ENCODE assay signal across 15 cellular contexts in the genomic region with DNA sequence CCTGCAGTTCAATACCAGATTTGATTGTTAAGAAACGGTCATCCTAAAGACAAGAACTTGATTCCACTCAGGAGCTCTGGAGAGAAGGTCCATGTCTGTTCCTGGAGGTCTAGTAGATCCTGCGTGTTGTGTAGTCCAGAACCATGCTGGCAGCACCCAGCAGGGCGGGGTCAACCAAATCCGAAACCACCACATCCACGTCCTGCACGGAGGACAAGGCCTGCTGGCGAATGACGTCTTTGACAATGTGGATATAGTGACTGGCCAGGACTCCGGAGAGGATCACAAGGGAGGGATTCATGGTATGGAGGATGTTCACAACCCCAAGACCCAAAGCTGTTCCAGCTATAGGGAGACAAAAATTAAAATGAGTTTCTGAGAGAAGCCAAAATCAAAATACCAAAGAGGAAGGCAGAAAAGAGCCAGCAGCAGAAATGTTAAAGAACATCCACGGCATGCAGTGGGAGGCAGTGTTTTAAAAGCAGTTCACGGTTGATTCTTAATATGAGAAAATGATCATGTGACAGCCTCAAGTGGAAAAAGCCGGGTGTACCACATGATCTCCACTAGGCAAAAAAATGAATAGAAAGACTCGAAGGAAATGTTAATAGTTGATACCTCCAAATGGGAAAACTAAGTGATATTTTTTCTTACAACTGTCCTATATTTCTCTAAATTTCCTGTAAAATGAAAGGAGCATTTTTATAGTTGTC. TPM values are rescaled to one million over a fixed set of nuclear protein-coding genes. Genes with fewer than 3 reads are reported as not detected.
DNase-seq lines count a peak whose midpoint lies in the region; ATAC-seq, FAIRE-seq and TF ChIP-seq lines count a peak whose summit lies in the region.
"Had no signal": no experiment of that assay in that cellular context is flagged by ENCODE, and none has a peak within 500 bp of the region (broad histone marks: within the 10 kb centered on the region; RNA-seq: fewer than 3 reads in every experiment).

No MANE protein-coding gene starts in this region.

- no peak overlapping the region for H3K27ac ChIP-seq in A549
- H3K27ac ChIP-seq in pancreas: no peak overlapping the region
- H3K27ac ChIP-seq: BLaER1 treated with 17β-estradiol and CSF1 and Interleukin-3, amounts not matched to agents 10 nM and 100 nM; esophagus squamous epithelium; right lobe of liver had no signal

- TF ChIP-seq RAD21 in A549 (conservative IDR thresholded peaks at IDR 0.05 in 1 of 2, IDR thresholded peaks at IDR 0.05 in 1 of 2): no peak

- no peak for TF ChIP-seq POLR2A in A549 (IDR thresholded peaks at IDR 0.05; ENCODE audit: low read length)

- TF ChIP-seq CTCF in A549 (IDR thresholded peaks at IDR 0.05) (no peak), pancreas (IDR thresholded peaks at IDR 0.05) (no peak)

- 80% methylated on average over 13 of the region's 13 CpGs for WGBS in A549 (ENCODE audit: missing lambda C conversion rate)
- 73 to 77% methylated on average over 13 of the region's 13 CpGs for WGBS in pancreas, 2 donors

- CTCF ChIA-PET in A549 (lab: Yijun Ruan, JAX): interaction anchor here (0.9 to 2.6 kb wide), 4 partner anchors 10 to 20 kb away, joined by 3 to 12 read pairs (median 3); no protein-coding TSS in a partner anchor

- peak overlapping the region; percentile 6 for H3K4me3 Mint-ChIP-seq in activated T-helper 2 cell treated with anti-CD3 and anti-CD28 coated beads, Interferon-gamma antibody, Interleukin-2, Interleukin-4, amounts not matched to agents 10 μg/mL and 5 μg/mL and 100 μg/mL, durations not matched to agents 14 hours and 24 hours and 36 hours (ENCODE audit: low read depth)
- H3K4me3 Mint-ChIP-seq in memory B cell: no peak overlapping the region
- H3K4me3 Mint-ChIP-seq: GM23338 had no signal

- 0 out of 3 replicates have a peak, but pooled peaks cover 4% of the 10 kb centered on the region for H3K4me1 ChIP-seq in A549
- peaks cover 0 to 8% (median 5%) of the 10 kb centered on the region in 3 donors for H3K4me1 ChIP-seq in pancreas
- H3K4me1 ChIP-seq: right lobe of liver had no signal

- no peaks in the 10 kb centered on the region for H3K27me3 ChIP-seq in pancreas
- H3K27me3 ChIP-seq: BLaER1 treated with 17β-estradiol and CSF1 and Interleukin-3, amounts not matched to agents 10 nM and 100 nM; esophagus squamous epithelium; right lobe of liver had no signal

- no peaks in the 10 kb centered on the region for H3K27me3 Mint-ChIP-seq in activated T-helper 2 cell treated with anti-CD3 and anti-CD28 coated beads, Interferon-gamma antibody, Interleukin-2, Interleukin-4, amounts not matched to agents 10 μg/mL and 5 μg/mL and 100 μg/mL, durations not matched to agents 14 hours and 24 hours and 36 hours (ENCODE audit: low read depth)
- no peaks in the 10 kb centered on the region for H3K27me3 Mint-ChIP-seq in memory B cell

- H3K27ac Mint-ChIP-seq in activated T-helper 2 cell treated with anti-CD3 and anti-CD28 coated beads, Interferon-gamma antibody, Interleukin-2, Interleukin-4, amounts not matched to agents 10 μg/mL and 5 μg/mL and 100 μg/mL, durations not matched to agents 14 hours and 24 hours and 36 hours: peak overlapping the region; percentile 87
- H3K27ac Mint-ChIP-seq in memory B cell: peak overlapping the region; percentile 52
- H3K27ac Mint-ChIP-seq: GM23338 had no signal

- FAIRE-seq in A549 (lab: Jason Lieb, UNC) (no peak), pancreas (lab: Jason Lieb, UNC) (no peak)

- peaks cover 74% of the 10 kb centered on the region for H3K36me3 Mint-ChIP-seq in activated T-helper 2 cell treated with anti-CD3 and anti-CD28 coated beads, Interferon-gamma antibody, Interleukin-2, Interleukin-4, amounts not matched to agents 10 μg/mL and 5 μg/mL and 100 μg/mL, durations not matched to agents 14 hours and 24 hours and 36 hours (ENCODE audit: low read depth)
- peaks cover 25% of the 10 kb centered on the region for H3K36me3 Mint-ChIP-seq in memory B cell

- POLR2A ChIA-PET in A549 (lab: Yijun Ruan, JAX): no interaction called here

- H3K4me1 Mint-ChIP-seq in activated T-helper 2 cell treated with anti-CD3 and anti-CD28 coated beads, Interferon-gamma antibody, Interleukin-2, Interleukin-4, amounts not matched to agents 10 μg/mL and 5 μg/mL and 100 μg/mL, durations not matched to agents 14 hours and 24 hours and 36 hours (ENCODE audit: low read depth): peaks cover 43% of the 10 kb centered on the region
- H3K4me1 Mint-ChIP-seq in memory B cell: peaks cover 7% of the 10 kb centered on the region
- H3K4me1 Mint-ChIP-seq: GM23338 had no signal

- TF ChIP-seq EP300 in A549 (IDR thresholded peaks at IDR 0.05): no peak

- ATAC-seq in A549 (no peak), memory B cell (ENCODE audit: low read depth) (no peak), pancreas (no peak), GM18909 (IDR thresholded peaks at IDR 0.05; ENCODE audit: poor library complexity, unreplicated experiment) (no peak)
- ATAC-seq: GM23338 had no signal

- H3K9me3 Mint-ChIP-seq in activated T-helper 2 cell treated with anti-CD3 and anti-CD28 coated beads, Interferon-gamma antibody, Interleukin-2, Interleukin-4, amounts not matched to agents 10 μg/mL and 5 μg/mL and 100 μg/mL, durations not matched to agents 14 hours and 24 hours and 36 hours: no peaks in the 10 kb centered on the region
- no peaks in the 10 kb centered on the region for H3K9me3 Mint-ChIP-seq in memory B cell
- H3K9me3 Mint-ChIP-seq: GM23338 had no signal

- intact Hi-C loops in activated T-helper 2 cell treated with anti-CD3 and anti-CD28 coated beads, Interferon-gamma antibody, Interleukin-2, Interleukin-4, amounts not matched to agents 10 μg/mL and 5 μg/mL and 100 μg/mL, durations not matched to agents 14 hours and 24 hours and 36 hours (cut with micrococcal nuclease): loop anchor here (5.0 kb wide), 1 partner anchor 40 kb away; the partner anchor contains the start of gene GNE
- intact Hi-C loops in pancreas (cut with DNase I): no loop called here

- H3K9me3 ChIP-seq in A549 (peaks cover under 1% of the 10 kb centered on the region; the same call in 2 of the 3 replicates), pancreas (no peaks in the 10 kb centered on the region)
- H3K9me3 ChIP-seq: right lobe of liver had no signal

- no peak overlapping the region for H3K4me2 ChIP-seq in A549
- H3K4me2 ChIP-seq: BLaER1 treated with 17β-estradiol and CSF1 and Interleukin-3, amounts not matched to agents 10 nM and 100 nM; GM23338 had no signal

- H3K36me3 ChIP-seq in pancreas: peaks cover 0 to 32% (median 14%) of the 10 kb centered on the region in 3 donors

- H3K4me3 ChIP-seq in A549 (no peak overlapping the region), pancreas (no peak overlapping the region)
- H3K4me3 ChIP-seq: BLaER1 treated with 17β-estradiol and CSF1 and Interleukin-3, amounts not matched to agents 10 nM and 100 nM; esophagus squamous epithelium; GM23338; right lobe of liver had no signal

- no peak for DNase-seq in A549 (ENCODE audit: low read depth in 1 of 2, low spot score in 1 of 2)
- DNase-seq in DMS79 (lab: John Stamatoyannopoulos, UW): peak; percentile 12
- DNase-seq in activated T-helper 2 cell treated with anti-CD3 and anti-CD28 coated beads, Interferon-gamma antibody, Interleukin-2, Interleukin-4, amounts not matched to agents 10 μg/mL and 5 μg/mL and 100 μg/mL, durations not matched to agents 14 hours and 24 hours and 36 hours (ENCODE audit: low spot score): no peak
- no peak for DNase-seq in memory B cell (ENCODE audit: low spot score in 2 of 2)
- DNase-seq in NCI-H146 (lab: John Stamatoyannopoulos, UW): no peak
- DNase-seq in pancreas: no peak
- no peak for DNase-seq in retina
- DNase-seq: activated CD4-positive, CD25-positive, alpha-beta regulatory T cell; activated effector memory CD4-positive, alpha-beta T cell treated with Interleukin-2 at 50 U/mL for 16 hours; esophagus squamous epithelium; right lobe of liver had no signal

TF ChIP-seq in A549, 52 proteins besides CTCF, POLR2A, EP300 and RAD21 (continues in another document):
- TF ChIP-seq MYC (IDR thresholded peaks at IDR 0.05; ENCODE audit: borderline replicate concordance, low read length) (no peak), FOSB (CRISPR knock-in tag; IDR thresholded peaks at IDR 0.05) (no peak), NPAS2 (CRISPR knock-in tag; IDR thresholded peaks at IDR 0.05; ENCODE audit: borderline replicate concordance) (no peak)

RNA-seq across cellular contexts. Expression of gene CLTA, which starts 26.7 kb away (rescaled TPM):
- 203 and 291 TPM in 2 replicates for polyA plus RNA-seq in A549 (2011; rRNA removed)
- polyA plus RNA-seq in A549 (2012; cell fraction: cytosol; rRNA removed): 260 and 265 TPM in 2 replicates
- polyA plus RNA-seq in A549 (2012; cell fraction: nucleus; rRNA removed): 164 and 169 TPM in 2 replicates
- polyA plus RNA-seq in A549 (2017; fragmentation: RNase III; extraction: RNeasy Plus Mini Kit Qiagen cat#74134 plus additional on column Dnase treatment): 290 to 312 TPM (median 296 TPM) in 3 replicates
- 94.2 and 98.4 TPM in 2 replicates for polyA minus RNA-seq in A549 (2011; rRNA and poly(A)+ RNA removed)
- total RNA-seq in activated T-helper 2 cell treated with anti-CD3 and anti-CD28 coated beads, Interferon-gamma antibody, Interleukin-2, Interleukin-4, amounts not matched to agents 10 μg/mL and 5 μg/mL and 100 μg/mL, durations not matched to agents 14 hours and 24 hours and 36 hours: 160 and 161 TPM in 2 replicates
- 10 to 100 TPM; 57.9 to 91.7 (median 77.7) TPM for total RNA-seq in pancreas
- 100 to 1,000 TPM in 1 of 2 donors, 10 to 100 TPM in 1; 49.2 to 102 TPM for polyA plus RNA-seq in pancreas

RNA-seq across cellular contexts. Expression of gene GNE, which starts 40.8 kb away (rescaled TPM):
- polyA plus RNA-seq in A549 (2011; rRNA removed): 32.9 and 39.5 TPM in 2 replicates
- 12.7 and 15.5 TPM in 2 replicates for polyA plus RNA-seq in A549 (2012; cell fraction: cytosol; rRNA removed)
- 10.2 and 13.9 TPM in 2 replicates for polyA plus RNA-seq in A549 (2012; cell fraction: nucleus; rRNA removed)
- 19.2 to 24.1 TPM (median 23.0 TPM) in 3 replicates for polyA plus RNA-seq in A549 (2017; fragmentation: RNase III; extraction: RNeasy Plus Mini Kit Qiagen cat#74134 plus additional on column Dnase treatment)
- polyA minus RNA-seq in A549 (2011; rRNA and poly(A)+ RNA removed): 51.2 and 60.2 TPM in 2 replicates
- total RNA-seq in activated T-helper 2 cell treated with anti-CD3 and anti-CD28 coated beads, Interferon-gamma antibody, Interleukin-2, Interleukin-4, amounts not matched to agents 10 μg/mL and 5 μg/mL and 100 μg/mL, durations not matched to agents 14 hours and 24 hours and 36 hours: 27.7 and 28.5 TPM in 2 replicates
- total RNA-seq in pancreas: 10 to 100 TPM in 1 of 6 donors, 1 to 10 TPM in 5; 4.4 to 11.8 (median 7.0) TPM
- 10 to 100 TPM in 1 of 2 donors, 1 to 10 TPM in 1; 5.1 to 12.7 TPM for polyA plus RNA-seq in pancreas

RNA-seq across cellular contexts. Expression of gene CCIN, which starts 48.2 kb away (rescaled TPM):
- polyA plus RNA-seq in A549 (2011; rRNA removed) (0.05 TPM in 1 of 2 replicates, not detected in the other), A549 (2017; fragmentation: RNase III; extraction: RNeasy Plus Mini Kit Qiagen cat#74134 plus additional on column Dnase treatment) (0.05 TPM in 2 of 3 replicates, not detected in the other), pancreas (under 1 TPM; 0.05 to 0.11 TPM)
- polyA plus RNA-seq in A549 (2012; cell fraction: cytosol; rRNA removed): 0.06 and 0.09 TPM in 2 replicates
- polyA plus RNA-seq in A549 (2012; cell fraction: nucleus; rRNA removed): 0.13 and 0.17 TPM in 2 replicates
- 0.17 and 0.29 TPM in 2 replicates for polyA minus RNA-seq in A549 (2011; rRNA and poly(A)+ RNA removed)
- not detected in 2 replicates for total RNA-seq in activated T-helper 2 cell treated with anti-CD3 and anti-CD28 coated beads, Interferon-gamma antibody, Interleukin-2, Interleukin-4, amounts not matched to agents 10 μg/mL and 5 μg/mL and 100 μg/mL, durations not matched to agents 14 hours and 24 hours and 36 hours
- under 1 TPM in 1 of 6 donors, not detected in 5; 0.25 TPM for total RNA-seq in pancreas
- total RNA-seq: G401, right lobe of liver had no signal
- polyA plus RNA-seq: GM23338 had no signal
